In the genomic region with DNA sequence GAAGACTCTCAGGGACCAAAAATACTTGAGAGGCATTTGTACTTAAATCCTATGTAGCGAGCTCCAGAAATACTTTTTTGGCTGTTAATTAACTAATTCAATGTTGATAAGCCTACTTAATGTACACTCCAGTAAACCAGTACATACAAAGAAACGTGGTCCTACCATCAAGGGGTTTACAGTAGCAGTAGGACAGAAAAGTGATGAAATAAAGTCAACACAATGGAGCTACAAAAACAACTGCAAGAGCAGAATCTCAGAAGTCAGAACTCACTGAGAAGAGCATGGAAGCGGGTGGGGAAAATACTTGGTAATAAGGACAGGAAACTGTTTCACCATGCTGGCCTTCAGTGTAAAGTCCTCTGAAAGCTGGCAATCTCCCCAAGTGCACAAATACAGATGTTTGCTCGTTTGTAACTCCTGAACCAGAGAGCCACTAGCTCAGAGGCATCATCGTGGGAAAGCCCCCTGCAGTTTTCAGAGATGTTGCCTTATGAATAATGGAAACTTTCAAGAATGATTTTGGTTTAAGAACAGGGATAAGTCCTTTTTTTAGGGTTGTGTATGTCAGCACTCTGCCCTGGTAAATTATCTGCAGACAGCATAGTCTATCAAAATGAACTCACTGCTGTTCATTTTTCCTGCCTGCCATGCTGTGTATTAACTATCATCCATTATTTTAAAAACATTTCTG, we compare ENCODE assay signal across 10 cellular contexts.
DNase-seq lines count a peak whose midpoint lies in the region; ATAC-seq and TF ChIP-seq lines count a peak whose summit lies in the region.
"Had no signal": no experiment of that assay in that cellular context is flagged by ENCODE, and none has a peak within 500 bp of the region (broad histone marks: within the 10 kb centered on the region; RNA-seq: fewer than 3 reads in every experiment).

No MANE protein-coding gene starts in this region.

- no peak overlapping the region for H3K4me3 Mint-ChIP-seq in MCF 10A (ENCODE audit: unreplicated experiment)
- H3K4me3 Mint-ChIP-seq: central memory CD8-positive, alpha-beta T cell had no signal

- in situ Hi-C loops in mammary epithelial cell (cut with MboI; ENCODE audit: low sequenced_read_pairs in 2 of 2): no loop called here

- H3K4me2 ChIP-seq in mammary epithelial cell (ENCODE audit: insufficient read depth, low read depth, low read length): no peak overlapping the region

- H4K20me1 ChIP-seq in mammary epithelial cell (ENCODE audit: insufficient read depth, low read length): no peaks in the 10 kb centered on the region

- H3K36me3 ChIP-seq in mammary epithelial cell (ENCODE audit: insufficient read depth, low read length) (no peaks in the 10 kb centered on the region), thyroid gland (no peaks in the 10 kb centered on the region)

- H3K9ac ChIP-seq in mammary epithelial cell (ENCODE audit: insufficient read depth, low read length): no peak overlapping the region

- WGBS in mammary epithelial cell (ENCODE audit: low coverage, missing lambda C conversion rate): 30% methylated on average over 5 of the region's 5 CpGs
- 35 to 38% methylated on average over 5 of the region's 5 CpGs for WGBS in thyroid gland, 2 donors

- H3K4me3 ChIP-seq in mammary epithelial cell (replicated peaks in 1 of 3; ENCODE audit: insufficient read depth in 1 of 3, low read depth in 2 of 3, low read length in 3 of 3) (no peak overlapping the region), thyroid gland (replicated peaks in 1 of 3) (no peak overlapping the region)

- H3K27me3 Mint-ChIP-seq in MCF 10A (ENCODE audit: insufficient read depth, unreplicated experiment): no peaks in the 10 kb centered on the region
- H3K27me3 Mint-ChIP-seq: central memory CD8-positive, alpha-beta T cell had no signal

- BruUV-seq in MCF 10A (replicated peaks; lab: Mats Ljungman, UMichigan) (no TSS peak), mammary epithelial cell (replicated peaks; lab: Mats Ljungman, UMichigan) (no TSS peak)

- H3K27me3 ChIP-seq in mammary epithelial cell (ENCODE audit: insufficient read depth, low read length) (no peaks in the 10 kb centered on the region), thyroid gland (no peaks in the 10 kb centered on the region)

- intact Hi-C loops in MCF 10A (cut with micrococcal nuclease): no loop called here
- intact Hi-C loops in mammary epithelial cell (cut with micrococcal nuclease): no loop called here
- intact Hi-C loops in thyroid gland (cut with DNase I): no loop called here

- no peaks in the 10 kb centered on the region for H3K4me1 ChIP-seq in mammary epithelial cell (ENCODE audit: insufficient read depth, low read length)
- H3K4me1 ChIP-seq in thyroid gland: peaks cover 20% of the 10 kb centered on the region in 2 donors

- H3K27ac ChIP-seq in mammary epithelial cell (ENCODE audit: insufficient read depth, low read depth, low read length): no peak overlapping the region
- no peak overlapping the region for H3K27ac ChIP-seq in thyroid gland

- DNase-seq in MCF 10A (ENCODE audit: unreplicated experiment) (peak; percentile 2), mammary epithelial cell (no peak), thyroid gland (peak; percentile 26 to 31), SIG-M5 (lab: John Stamatoyannopoulos, UW) (no peak), DMS79 (lab: John Stamatoyannopoulos, UW) (no peak)
- no peak for DNase-seq in stimulated activated CD8-positive, alpha-beta memory T cell treated with anti-CD3 and anti-CD28 coated beads, Interleukin-4, amount 100 ng/mL, for 48 hours
- DNase-seq: SHP77 had no signal

- no peaks in the 10 kb centered on the region for H3K4me1 Mint-ChIP-seq in MCF 10A (ENCODE audit: insufficient read depth, unreplicated experiment)
- H3K4me1 Mint-ChIP-seq: central memory CD8-positive, alpha-beta T cell had no signal

- H3K79me2 ChIP-seq in mammary epithelial cell (ENCODE audit: insufficient read depth, low read length): no peaks in the 10 kb centered on the region

- POLR2A ChIA-PET in MCF 10A (lab: Yijun Ruan, JAX): no interaction called here

- no peak for TF ChIP-seq POLR2A in thyroid gland (IDR thresholded peaks at IDR 0.05)

- H3K36me3 Mint-ChIP-seq in MCF 10A (ENCODE audit: insufficient read depth, unreplicated experiment): no peaks in the 10 kb centered on the region

- TF ChIP-seq CTCF in MCF 10A (IDR thresholded peaks at IDR 0.05; ENCODE audit: unreplicated experiment) (no peak), mammary epithelial cell (conservative IDR thresholded peaks at IDR 0.05 in 1 of 2, IDR thresholded peaks at IDR 0.05 in 1 of 2; ENCODE audit: extremely low read depth in 1 of 2, insufficient read depth in 1 of 2, low read depth in 1 of 2, low read length in 2 of 2) (no peak), thyroid gland (IDR thresholded peaks at IDR 0.05) (no peak)

- H3K27ac Mint-ChIP-seq in MCF 10A (ENCODE audit: low read depth, unreplicated experiment): no peak overlapping the region

- CTCF ChIA-PET in MCF 10A (lab: Yijun Ruan, JAX): no interaction called here
- CTCF ChIA-PET in mammary epithelial cell (lab: Charles Lee; ENCODE audit: low non-redundant PET): no interaction called here

- H3K9me3 ChIP-seq in mammary epithelial cell (replicated peaks; ENCODE audit: insufficient read depth, low read length) (peaks cover 2% of the 10 kb centered on the region), thyroid gland (no peaks in the 10 kb centered on the region)

- no peak overlapping the region for H2AFZ ChIP-seq in mammary epithelial cell (ENCODE audit: low read depth, low read length)

- H3K9me3 Mint-ChIP-seq in MCF 10A (ENCODE audit: unreplicated experiment): no peaks in the 10 kb centered on the region

- peak; percentile 77 for ATAC-seq in HG02642 (IDR thresholded peaks at IDR 0.05; ENCODE audit: poor library complexity, unreplicated experiment)
- peak; percentile 57 for ATAC-seq in HG03558 (IDR thresholded peaks at IDR 0.05; ENCODE audit: extremely low read depth, unreplicated experiment)

- dilution Hi-C loops in mammary epithelial cell (cut with HindIII; ENCODE audit: low sequenced_read_pairs): no loop called here

Comparison
In these comparisons a context has a peak if more than half of its experiments do, and no peak if none do; other contexts are left out.
1. DNase-seq: peak in MCF 10A (single experiment) and thyroid gland (2 of 2); none in mammary epithelial cell (single experiment), stimulated activated CD8-positive, alpha-beta memory T cell treated with anti-CD3 and anti-CD28 coated beads, Interleukin-4, amount 100 ng/mL, for 48 hours (single experiment), SIG-M5 (single experiment) and DMS79 (single experiment).